7 cellular contexts compared by ENCODE assay signal in genomic region chr14:92513204-92513965, GRCh38. TPM values are rescaled to one million over a fixed set of nuclear protein-coding genes. Genes with fewer than 3 reads are reported as not detected.
A peak's percentile ranks its signal among the peaks of the same experiment; 100 is the strongest.
DNase-seq lines count a peak whose midpoint lies in the region; ATAC-seq and TF ChIP-seq lines count a peak whose summit lies in the region.

Gene RIN3, plus strand, starts transcription at chr14:92513781. Its CDS starts 152 bp downstream, at chr14:92513933.

- DNase-seq in PC-9: peak in 1 of 2 experiments; percentile 43
- DNase-seq in activated naive CD8-positive, alpha-beta T cell treated with anti-CD3 and anti-CD28 coated beads for 36 hours: peak; percentile 64
- DNase-seq in heart right ventricle: peak; percentile 66 to 67
- DNase-seq in posterior vena cava (ENCODE audit: low spot score): peak; percentile 89
- no peak for DNase-seq in GOT3 (lab: John Stamatoyannopoulos, UW)

- peak within 1 kb of the TSS; percentile 97 for H3K4me2 ChIP-seq in PC-9

- H3K27me3 Mint-ChIP-seq in activated naive CD8-positive, alpha-beta T cell treated with anti-CD3 and anti-CD28 coated beads for 36 hours: no peaks in the 10 kb centered on the region

- BruUV-seq in PC-9 (replicated peaks; lab: Mats Ljungman, UMichigan): no TSS peak

- intact Hi-C loops in PC-9 (cut with micrococcal nuclease; ENCODE audit: unreplicated experiment): no loop called here
- intact Hi-C loops in heart right ventricle (cut with DNase I): loop anchor here in 4 of 10 donors (2.0 to 5.0 kb wide), 3 partner anchors 27 to 56 kb away; no protein-coding TSS in a partner anchor
- intact Hi-C loops in posterior vena cava (cut with DNase I): loop anchor here (1.0 to 10.0 kb wide), 2 partner anchors 30 to 71 kb away; no protein-coding TSS in a partner anchor

- H3K36me3 ChIP-seq in PC-9 (ENCODE audit: low read depth) (no peaks in the 10 kb centered on the region), heart right ventricle (no peaks in the 10 kb centered on the region)

- H4K20me1 ChIP-seq in PC-9 (ENCODE audit: insufficient read depth): no peaks in the 10 kb centered on the region

- H3K27me3 ChIP-seq in PC-9 (ENCODE audit: insufficient read depth, low read depth) (no peaks in the 10 kb centered on the region), heart right ventricle (peaks cover 0 to 4% (median 0%) of the 10 kb centered on the region in 7 donors)

- ATAC-seq in GM18511 (IDR thresholded peaks at IDR 0.05; ENCODE audit: unreplicated experiment) (peak; percentile 73), HG02678 (IDR thresholded peaks at IDR 0.05; ENCODE audit: unreplicated experiment) (peak; percentile 70), heart right ventricle (peak; percentile 62 to 85 (median 75))

- H3K9me2 ChIP-seq in PC-9 (ENCODE audit: insufficient read depth): no peaks in the 10 kb centered on the region

- CTCF ChIA-PET in PC-9 (lab: Charles Lee): no interaction called here

- H3K36me3 Mint-ChIP-seq in activated naive CD8-positive, alpha-beta T cell treated with anti-CD3 and anti-CD28 coated beads for 36 hours: peaks cover 17% of the 10 kb centered on the region

- H3K4me3 ChIP-seq in PC-9: peak within 1 kb of the TSS; percentile 99
- H3K4me3 ChIP-seq in heart right ventricle: peak within 1 kb of the TSS; percentile 54 to 97 (median 80)

- TF ChIP-seq CTCF in PC-9 (conservative IDR thresholded peaks at IDR 0.05): no peak
- TF ChIP-seq CTCF in heart right ventricle (IDR thresholded peaks at IDR 0.05): no peak

- H3K27ac ChIP-seq in PC-9: peak within 1 kb of the TSS; percentile 86
- H3K27ac ChIP-seq in heart right ventricle: peak within 1 kb of the TSS; percentile 64 to 98 (median 93)

- H2AFZ ChIP-seq in PC-9: peak within 1 kb of the TSS; percentile 87

- peak within 1 kb of the TSS; percentile 86 for H3K27ac Mint-ChIP-seq in activated naive CD8-positive, alpha-beta T cell treated with anti-CD3 and anti-CD28 coated beads for 36 hours

- H3K9me3 ChIP-seq in PC-9 (ENCODE audit: insufficient read depth, low read depth) (no peaks in the 10 kb centered on the region), heart right ventricle (no peaks in the 10 kb centered on the region)

- peaks cover 27% of the 10 kb centered on the region for H3F3A ChIP-seq in PC-9 (ENCODE audit: insufficient read depth, low read depth)

- H3K79me2 ChIP-seq in PC-9 (ENCODE audit: low read depth): peaks cover 58% of the 10 kb centered on the region

- peak within 1 kb of the TSS; percentile 83 for H3K4me3 Mint-ChIP-seq in activated naive CD8-positive, alpha-beta T cell treated with anti-CD3 and anti-CD28 coated beads for 36 hours

- H3K4me1 ChIP-seq in PC-9 (replicated peaks; ENCODE audit: insufficient read depth): peaks cover 44% of the 10 kb centered on the region
- peaks cover 0 to 66% (median 39%) of the 10 kb centered on the region in 9 donors for H3K4me1 ChIP-seq in heart right ventricle

- 4% methylated on average over 78 to 79 of the region's 79 CpGs for WGBS in heart right ventricle, 2 donors

- peaks cover 41% of the 10 kb centered on the region for H3K4me1 Mint-ChIP-seq in activated naive CD8-positive, alpha-beta T cell treated with anti-CD3 and anti-CD28 coated beads for 36 hours

- H3K9me3 Mint-ChIP-seq in activated naive CD8-positive, alpha-beta T cell treated with anti-CD3 and anti-CD28 coated beads for 36 hours: no peaks in the 10 kb centered on the region

- POLR2A ChIA-PET in PC-9 (lab: Charles Lee; ENCODE audit: unreplicated experiment): no interaction called here

RNA-seq across cellular contexts. Expression of gene RIN3, which starts in this region (rescaled TPM):
- total RNA-seq in PC-9 (2021): 13.4 and 14.8 TPM in 2 replicates
- total RNA-seq in activated naive CD8-positive, alpha-beta T cell treated with anti-CD3 and anti-CD28 coated beads for 36 hours: 10 to 100 TPM; 59.2 to 59.6 TPM
- 10 to 100 TPM in 8 of 10 donors, 1 to 10 TPM in 2; 9.4 to 24.0 (median 12.7) TPM for total RNA-seq in heart right ventricle
- 1 to 10 TPM; 7.2 to 9.0 TPM for polyA plus RNA-seq in heart right ventricle
- 10 to 100 TPM; 30.9 to 34.0 TPM for total RNA-seq in posterior vena cava
